In the genomic region with DNA sequence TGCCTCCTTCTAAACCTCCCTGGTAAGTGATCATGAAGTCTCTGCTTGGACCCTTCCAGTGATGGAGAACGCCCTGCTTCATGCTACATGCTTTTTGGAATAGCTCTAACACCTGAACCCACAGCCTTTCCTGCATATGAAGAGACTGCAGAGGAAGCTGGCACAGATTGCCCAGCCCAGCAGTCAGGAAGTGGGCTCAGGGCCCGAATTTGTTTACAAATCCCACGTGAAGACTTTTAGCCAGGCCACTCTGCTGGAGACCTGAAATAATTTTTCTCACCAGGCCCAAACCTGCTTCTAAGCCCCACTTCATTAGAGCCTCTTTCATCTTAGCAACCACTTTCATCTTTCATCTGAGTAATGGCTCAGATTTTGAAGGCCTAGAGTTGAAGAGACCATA, we compare ENCODE assay signal across 27 cellular contexts. TPM values are rescaled to one million over a fixed set of nuclear protein-coding genes. Genes with fewer than 3 reads are reported as not detected.
"Had no signal": no experiment of that assay in that cellular context is flagged by ENCODE, and none has a peak within 500 bp of the region (broad histone marks: within the 10 kb centered on the region; RNA-seq: fewer than 3 reads in every experiment).

No MANE protein-coding gene starts in this region.

- H3K27ac ChIP-seq: gastroesophageal sphincter, hepatocyte, parathyroid adenoma, psoas muscle, right atrium auricular region, stomach, thyroid gland had no signal

- H3K4me3 Mint-ChIP-seq: activated CD4-positive, alpha-beta T cell treated with anti-CD3 and anti-CD28 coated beads for 36 hours; activated naive CD8-positive, alpha-beta T cell; central memory CD8-positive, alpha-beta T cell; mesothelial cell of epicardium; naive thymus-derived CD4-positive, alpha-beta T cell; neural crest cell; stimulated activated naive B cell treated with anti-CD40 and anti-IgM and Interleukin-4, amounts not matched to agents 10 μg/mL and 1 μg/mL and 100 μg/mL, for 72 hours; T-helper 2 cell treated with Interferon-gamma antibody and Interleukin-4, amounts not matched to agents 5 μg/mL and 100 μg/mL, for 36 hours had no signal

- H3K27ac Mint-ChIP-seq: activated CD4-positive, alpha-beta T cell treated with anti-CD3 and anti-CD28 coated beads for 36 hours; activated naive CD8-positive, alpha-beta T cell; mesothelial cell of epicardium; naive thymus-derived CD4-positive, alpha-beta T cell; stimulated activated naive B cell treated with anti-CD40 and anti-IgM and Interleukin-4, amounts not matched to agents 10 μg/mL and 1 μg/mL and 100 μg/mL, for 72 hours; T-helper 2 cell treated with Interferon-gamma antibody and Interleukin-4, amounts not matched to agents 5 μg/mL and 100 μg/mL, for 36 hours had no signal

- H3K9me3 ChIP-seq: gastroesophageal sphincter, psoas muscle, right atrium auricular region, stomach, thyroid gland had no signal

- H3K4me1 Mint-ChIP-seq: activated CD4-positive, alpha-beta T cell treated with anti-CD3 and anti-CD28 coated beads for 36 hours; central memory CD8-positive, alpha-beta T cell; mesothelial cell of epicardium; neural crest cell had no signal

- H3K27me3 ChIP-seq: gastroesophageal sphincter, hepatocyte, right atrium auricular region, stomach, thyroid gland had no signal

- H3K4me2 ChIP-seq: hepatocyte had no signal

- H3K27me3 Mint-ChIP-seq: activated naive CD8-positive, alpha-beta T cell had no signal

- H3K9me3 Mint-ChIP-seq: central memory CD8-positive, alpha-beta T cell; mesothelial cell of epicardium; naive thymus-derived CD4-positive, alpha-beta T cell; neural crest cell; T-helper 2 cell treated with Interferon-gamma antibody and Interleukin-4, amounts not matched to agents 5 μg/mL and 100 μg/mL, for 36 hours had no signal

- H3K36me3 ChIP-seq: gastroesophageal sphincter, right atrium auricular region, stomach, thyroid gland had no signal

- H3K4me3 ChIP-seq: gastroesophageal sphincter, hepatocyte, psoas muscle, right atrium auricular region, stomach, thyroid gland had no signal

- H2AFZ ChIP-seq: hepatocyte, parathyroid adenoma had no signal

- H3K9ac ChIP-seq: parathyroid adenoma had no signal

- H3K36me3 Mint-ChIP-seq: activated naive CD8-positive, alpha-beta T cell; mesothelial cell of epicardium; naive thymus-derived CD4-positive, alpha-beta T cell; stimulated activated naive B cell treated with anti-CD40 and anti-IgM and Interleukin-4, amounts not matched to agents 10 μg/mL and 1 μg/mL and 100 μg/mL, for 72 hours had no signal

- H3K4me1 ChIP-seq: gastroesophageal sphincter, psoas muscle, right atrium auricular region, thyroid gland had no signal

- ATAC-seq: activated CD4-positive, alpha-beta T cell treated with anti-CD3 and anti-CD28 coated beads for 36 hours; gastroesophageal sphincter; left cardiac atrium; naive thymus-derived CD4-positive, alpha-beta T cell; psoas muscle; stimulated activated naive B cell treated with anti-CD40 and anti-IgM and Interleukin-4, amounts not matched to agents 10 μg/mL and 1 μg/mL and 100 μg/mL, for 72 hours had no signal

- DNase-seq: activated CD4-positive, alpha-beta T cell treated with anti-CD3 and anti-CD28 coated beads for 36 hours; activated CD4-positive, alpha-beta T cell treated with anti-CD3 and anti-CD28 coated beads, Interleukin-2, amount 50 U/mL, for 48 hours; activated CD4-positive, CD25-positive, alpha-beta regulatory T cell; activated CD8-positive, alpha-beta memory T cell treated with anti-CD3 and anti-CD28 coated beads for 24 hours; activated effector memory CD4-positive, alpha-beta T cell treated with Interleukin-2 at 50 U/mL for 16 hours; activated naive CD4-positive, alpha-beta T cell treated with Interleukin-2 at 50 U/mL for 16 hours; anterior cingulate cortex; cortex of kidney; left cardiac atrium; naive thymus-derived CD4-positive, alpha-beta T cell; occipital lobe; psoas muscle; stimulated activated CD4-positive, alpha-beta T cell treated with anti-CD3 and anti-CD28 coated beads, Interleukin-15, amount 100 ng/mL, for 24 hours; stimulated activated CD4-positive, alpha-beta T cell treated with anti-CD3 and anti-CD28 coated beads, Interleukin-2, amount 100 ng/mL, for 24 hours; stimulated activated naive B cell treated with anti-CD40 and anti-IgM and Interleukin-4, amounts not matched to agents 10 μg/mL and 1 μg/mL and 100 μg/mL, for 72 hours; stomach; thyroid gland had no signal

- H3K79me2 ChIP-seq: hepatocyte, parathyroid adenoma had no signal

RNA-seq across cellular contexts. Expression of gene RTN1, which starts 22.9 kb away (rescaled TPM):
- total RNA-seq: activated CD4-positive, alpha-beta T cell treated with anti-CD3 and anti-CD28 coated beads for 36 hours; bronchial epithelial cell had no signal
- polyA plus RNA-seq: naive thymus-derived CD4-positive, alpha-beta T cell had no signal
